30 cellular contexts compared by ENCODE assay signal in genomic region chr22:38049812-38050619, GRCh38. TPM values are rescaled to one million over a fixed set of nuclear protein-coding genes. Genes with fewer than 3 reads are reported as not detected.
DNase-seq lines count a peak whose midpoint lies in the region; ATAC-seq and TF ChIP-seq lines count a peak whose summit lies in the region.
"Had no signal": no experiment of that assay in that cellular context is flagged by ENCODE, and none has a peak within 500 bp of the region (broad histone marks: within the 10 kb centered on the region; RNA-seq: fewer than 3 reads in every experiment).

No MANE protein-coding gene starts in this region.

- no peak for TF ChIP-seq CTCF in osteoblast (IDR thresholded peaks at IDR 0.05; ENCODE audit: extremely low read depth, low read depth, low read length)

- H3K4me1 ChIP-seq in osteoblast (ENCODE audit: insufficient read depth, low read length), result no peaks in the 10 kb centered on the region
- H3K4me1 ChIP-seq: A549, breast epithelium, left lung, Peyer's patch had no signal

- no peaks in the 10 kb centered on the region for H4K20me1 ChIP-seq in osteoblast (ENCODE audit: insufficient read depth, low read length)

- intact Hi-C loops in head of caudate nucleus (cut with DNase I), result loop anchor here (10.0 kb wide), 1 partner anchor 305 kb away; no protein-coding TSS in a partner anchor

- H3K9me3 ChIP-seq in osteoblast (ENCODE audit: low read depth, low read length), result no peaks in the 10 kb centered on the region
- H3K9me3 ChIP-seq: A549, breast epithelium, left lung, Peyer's patch, right atrium auricular region, transverse colon had no signal

- H3K27me3 ChIP-seq in osteoblast (ENCODE audit: insufficient read depth, low read length), result peaks cover 6% of the 10 kb centered on the region
- H3K27me3 ChIP-seq: breast epithelium, left lung, Peyer's patch, right atrium auricular region, transverse colon had no signal

- no peak overlapping the region for H3K4me3 ChIP-seq in osteoblast (ENCODE audit: insufficient read depth, low read length)
- H3K4me3 ChIP-seq: A549, breast epithelium, left lung, Peyer's patch, right atrium auricular region, transverse colon had no signal

- no peaks in the 10 kb centered on the region for H3K79me2 ChIP-seq in osteoblast (ENCODE audit: insufficient read depth, low read length)

- no peaks in the 10 kb centered on the region for H3K36me3 ChIP-seq in osteoblast (ENCODE audit: insufficient read depth, low read length)
- H3K36me3 ChIP-seq: breast epithelium, left lung, Peyer's patch, right atrium auricular region, transverse colon had no signal

- DNase-seq in Ammon's horn (ENCODE audit: low spot score), result peak; percentile 94
- DNase-seq in amygdala (lab: John Stamatoyannopoulos, UW), result peak in 52 of 56 donors; percentile 16 to 89 (median 74)
- DNase-seq in head of caudate nucleus, result peak; percentile 70 to 94 (median 86)
- peak; percentile 11 for DNase-seq in osteoblast (ENCODE audit: insufficient read length, low spot score, missing footprints)
- DNase-seq in NCI-H1092 treated with DMSO at 0.1 percent for 48 hours (lab: John Stamatoyannopoulos, UW), result no peak
- DNase-seq: activated CD4-positive, alpha-beta T cell treated with anti-CD3 and anti-CD28 coated beads, Interleukin-2, amount 50 U/mL, for 48 hours; activated CD4-positive, CD25-positive, alpha-beta regulatory T cell treated with anti-CD3 and anti-CD28 coated beads, Interleukin-2, amount 50 U/mL, for 72 hours; activated naive CD4-positive, alpha-beta T cell treated with Interleukin-2 at 50 U/mL for 16 hours; CD4-positive, alpha-beta T cell; effector CD8-positive, alpha-beta T cell; left lung; naive B cell; NCI-H146; NCI-H345; Peyer's patch; SHP77 treated with DMSO at 0.1 percent for 48 hours; stimulated activated CD4-positive, alpha-beta T cell treated with anti-CD3 and anti-CD28 coated beads, Interleukin-2, amount 100 ng/mL, for 48 hours; stimulated activated naive CD8-positive, alpha-beta T cell treated with anti-CD3 and anti-CD28 coated beads, Interleukin-15, amount 100 ng/mL, for 72 hours; transverse colon had no signal

- no peak overlapping the region for H3K4me2 ChIP-seq in osteoblast (ENCODE audit: insufficient read depth, low read length)
- H3K4me2 ChIP-seq: A549 had no signal

- no peak overlapping the region for H3K27ac ChIP-seq in osteoblast (ENCODE audit: low read depth, low read length)
- H3K27ac ChIP-seq: A549, breast epithelium, left lung, Peyer's patch, right atrium auricular region had no signal

- H2AFZ ChIP-seq in osteoblast (ENCODE audit: low read length), result no peak overlapping the region

- ATAC-seq in GM18517 (IDR thresholded peaks at IDR 0.05; ENCODE audit: unreplicated experiment), result no peak
- no peak for ATAC-seq in HG02870 (IDR thresholded peaks at IDR 0.05; ENCODE audit: unreplicated experiment)
- no peak for ATAC-seq in GM21528 (IDR thresholded peaks at IDR 0.05; ENCODE audit: low FRiP score, unreplicated experiment)
- ATAC-seq: A549; HCT116; left lung; stimulated activated naive CD8-positive, alpha-beta T cell treated with anti-CD3 and anti-CD28 coated beads, Interleukin-15, amount 100 ng/mL, for 72 hours had no signal

RNA-seq across cellular contexts. Expression of gene PICK1, which starts 7.2 kb away (rescaled TPM):
- total RNA-seq in osteoblast, result 14.4 and 15.6 TPM in 2 replicates

RNA-seq across cellular contexts. Expression of gene SLC16A8, which starts 34.0 kb away (rescaled TPM):
- total RNA-seq in osteoblast, result not detected in 2 replicates
- total RNA-seq: CD4-positive, alpha-beta T cell; glomerular endothelial cell; LHCN-M2; osteocyte; Peyer's patch; T-helper 2 cell treated with Interferon-gamma antibody and Interleukin-4, amounts not matched to agents 100 ng/mL and 5 ng/mL, for 36 hours; transverse colon had no signal
